ENCODE assay signal across 1 cellular context in genomic region chr11:70397983-70398833, GRCh38.
A peak's percentile ranks its signal among the peaks of the same experiment; 100 is the strongest.
TF ChIP-seq lines count a peak whose summit lies in the region.

TSS of gene CTTN (plus strand) at chr11:70398529. CDS start at chr11:70407298, 8,769 bp downstream.

TF ChIP-seq in HepG2, 621 proteins besides CTCF, POLR2A, EP300 and RAD21 (continued from another document and continues in another):
- TF ChIP-seq MXD3 (CRISPR knock-in tag; IDR thresholded peaks at IDR 0.05) (peak; percentile 36; the same call in 1 of the 2 replicates), ZNF326 (CRISPR knock-in tag; IDR thresholded peaks at IDR 0.05; ENCODE audit: borderline replicate concordance) (no peak), NONO (IDR thresholded peaks at IDR 0.05) (no peak), NONO (CRISPR knock-in tag; conservative IDR thresholded peaks at IDR 0.05) (0 out of 2 replicates have a peak, but pooled peaks have one; percentile 58), ZNF709 (CRISPR knock-in tag; IDR thresholded peaks at IDR 0.05) (no peak; the same call in 1 of the 2 replicates), ZNF782 (CRISPR knock-in tag; IDR thresholded peaks at IDR 0.05; ENCODE audit: borderline replicate concordance) (peak; percentile 84; the same call in 1 of the 2 replicates), ZC3H13 (CRISPR knock-in tag; IDR thresholded peaks at IDR 0.05) (no peak; the same call in 1 of the 2 replicates), HOXA5 (CRISPR knock-in tag; IDR thresholded peaks at IDR 0.05) (peak; percentile 56; the same call in 1 of the 2 replicates), CENPBD1 (CRISPR knock-in tag; IDR thresholded peaks at IDR 0.05; ENCODE audit: borderline replicate concordance, low read depth) (no peak; the same call in 1 of the 2 replicates), ZNF792 (CRISPR knock-in tag; IDR thresholded peaks at IDR 0.05) (peak; percentile 82; the same call in 1 of the 2 replicates), ZBTB26 (CRISPR knock-in tag; IDR thresholded peaks at IDR 0.05; ENCODE audit: borderline replicate concordance) (0 out of 2 replicates have a peak, but pooled peaks have one; percentile 37), ZNF780A (CRISPR knock-in tag; IDR thresholded peaks at IDR 0.05) (no peak), THAP8 (CRISPR knock-in tag; IDR thresholded peaks at IDR 0.05; ENCODE audit: borderline replicate concordance) (no peak), TFDP2 (CRISPR knock-in tag; IDR thresholded peaks at IDR 0.05) (peak; percentile 54), KDM2A (CRISPR knock-in tag; IDR thresholded peaks at IDR 0.05; ENCODE audit: borderline replicate concordance, low read depth) (peak; percentile 30), ZNF589 (CRISPR knock-in tag; conservative IDR thresholded peaks at IDR 0.05) (no peak), ATF4 (CRISPR knock-in tag; IDR thresholded peaks at IDR 0.05) (no peak), GPN1 (CRISPR knock-in tag; IDR thresholded peaks at IDR 0.05; ENCODE audit: borderline replicate concordance) (no peak), MLLT10 (CRISPR knock-in tag; IDR thresholded peaks at IDR 0.05) (no peak), TRIM24 (CRISPR knock-in tag; IDR thresholded peaks at IDR 0.05) (no peak), CHCHD3 (CRISPR knock-in tag; IDR thresholded peaks at IDR 0.05) (no peak), ZNF354B (CRISPR knock-in tag; IDR thresholded peaks at IDR 0.05) (no peak), YEATS4 (CRISPR knock-in tag; IDR thresholded peaks at IDR 0.05; ENCODE audit: borderline replicate concordance) (peak; percentile 90), RXRA (CRISPR knock-in tag; IDR thresholded peaks at IDR 0.05) (peak; percentile 63), PHF20 (CRISPR knock-in tag; IDR thresholded peaks at IDR 0.05) (peak; percentile 70), ZSCAN25 (CRISPR knock-in tag; IDR thresholded peaks at IDR 0.05) (no peak), MATR3 (CRISPR knock-in tag; IDR thresholded peaks at IDR 0.05) (no peak), MXI1 (IDR thresholded peaks at IDR 0.05; ENCODE audit: borderline replicate concordance, low read depth, low read length) (peak; percentile 52; the same call in 1 of the 3 replicates), SNRNP70 (IDR thresholded peaks at IDR 0.05; ENCODE audit: low read depth, low read length) (no peak), PBX3 (CRISPR knock-in tag; IDR thresholded peaks at IDR 0.05; ENCODE audit: borderline replicate concordance) (no peak), ZNF609 (CRISPR knock-in tag; IDR thresholded peaks at IDR 0.05; ENCODE audit: borderline replicate concordance) (0 out of 2 replicates have a peak, but pooled peaks have one; percentile 21), MNT (IDR thresholded peaks at IDR 0.05) (peak; percentile 45), ZNF263 (CRISPR knock-in tag; IDR thresholded peaks at IDR 0.05) (peak; percentile 92), RELA (CRISPR knock-in tag; IDR thresholded peaks at IDR 0.05) (no peak), GATAD2A (CRISPR knock-in tag; IDR thresholded peaks at IDR 0.05) (no peak), BORCS8-MEF2B (CRISPR knock-in tag; IDR thresholded peaks at IDR 0.05) (peak; percentile 39; the same call in 1 of the 2 replicates), DNMT1 (CRISPR knock-in tag; IDR thresholded peaks at IDR 0.05) (no peak), ZNF614 (CRISPR knock-in tag; IDR thresholded peaks at IDR 0.05; ENCODE audit: borderline replicate concordance) (0 out of 2 replicates have a peak, but pooled peaks have one; percentile 16), FIP1L1 (IDR thresholded peaks at IDR 0.05; ENCODE audit: borderline replicate concordance, insufficient read depth, low read depth, low read length) (no peak), KDM5A (IDR thresholded peaks at IDR 0.05; ENCODE audit: borderline replicate concordance, low read length) (peak; percentile 41; the same call in 1 of the 2 replicates), PRDM10 (CRISPR knock-in tag; IDR thresholded peaks at IDR 0.05; ENCODE audit: low read depth) (no peak; the same call in 1 of the 2 replicates), SYNCRIP (IDR thresholded peaks at IDR 0.05; ENCODE audit: insufficient read depth, low read depth, low read length) (no peak)
